ENCODE assay signal across 8 cellular contexts in genomic region chr15:74616020-74616939, GRCh38. TPM values are rescaled to one million over a fixed set of nuclear protein-coding genes. Genes with fewer than 3 reads are reported as not detected.
DNase-seq lines count a peak whose midpoint lies in the region; ATAC-seq and TF ChIP-seq lines count a peak whose summit lies in the region.

No MANE protein-coding gene starts in this region.

- peak; percentile 67 for TF ChIP-seq POLR2A in erythroblast (IDR thresholded peaks at IDR 0.05; ENCODE audit: low read length)

- peak overlapping the region; percentile 88 for H3K4me3 Mint-ChIP-seq in stimulated activated effector memory CD8-positive, alpha-beta T cell treated with anti-CD3 and anti-CD28 coated beads, Interleukin-12 subunit alpha, Interleukin-12 subunit beta, amount 100 ng/mL, for 72 hours

- H3K9me3 Mint-ChIP-seq in stimulated activated effector memory CD8-positive, alpha-beta T cell treated with anti-CD3 and anti-CD28 coated beads, Interleukin-12 subunit alpha, Interleukin-12 subunit beta, amount 100 ng/mL, for 72 hours, result no peaks in the 10 kb centered on the region

- in situ Hi-C loops in G401 (cut with HindIII; ENCODE audit: low sequenced_read_pairs), result no loop called here

- H3K4me1 Mint-ChIP-seq in stimulated activated effector memory CD8-positive, alpha-beta T cell treated with anti-CD3 and anti-CD28 coated beads, Interleukin-12 subunit alpha, Interleukin-12 subunit beta, amount 100 ng/mL, for 72 hours, result peaks cover 72% of the 10 kb centered on the region

- peak; percentile 3 for ATAC-seq in GM19455 (IDR thresholded peaks at IDR 0.05; ENCODE audit: unreplicated experiment)
- no peak for ATAC-seq in stimulated activated effector memory CD8-positive, alpha-beta T cell treated with anti-CD3 and anti-CD28 coated beads, Interleukin-12 subunit alpha, Interleukin-12 subunit beta, amount 100 ng/mL, for 72 hours

- DNase-seq in AG10803 (ENCODE audit: low read depth), result peak; percentile 64
- peak; percentile 13 for DNase-seq in NCI-H345 treated with DMSO at 0.1 percent for 48 hours (lab: John Stamatoyannopoulos, UW; ENCODE audit: unreplicated experiment)
- DNase-seq in activated T-cell treated with anti-CD3 and anti-CD28 coated beads for 48 hours (ENCODE audit: low read depth), result peak; percentile 42
- peak; percentile 90 to 94 for DNase-seq in erythroblast (lab: John Stamatoyannopoulos, UW)
- peak; percentile 78 for DNase-seq in myocyte (ENCODE audit: low read depth)
- peak; percentile 29 to 74 for DNase-seq in stimulated activated effector memory CD8-positive, alpha-beta T cell treated with anti-CD3 and anti-CD28 coated beads, Interleukin-12 subunit alpha, Interleukin-12 subunit beta, amount 100 ng/mL, for 72 hours (ENCODE audit: low spot score in 2 of 2)
- DNase-seq in G401 (ENCODE audit: low spot score), result no peak

- H3K36me3 Mint-ChIP-seq in stimulated activated effector memory CD8-positive, alpha-beta T cell treated with anti-CD3 and anti-CD28 coated beads, Interleukin-12 subunit alpha, Interleukin-12 subunit beta, amount 100 ng/mL, for 72 hours, result peaks cover 58% of the 10 kb centered on the region

- H3K4me3 ChIP-seq in AG10803 (ENCODE audit: low read length), result peak overlapping the region; percentile 98

- no peak for TF ChIP-seq CTCF in AG10803 (conservative IDR thresholded peaks at IDR 0.05; ENCODE audit: low read length)

- peak overlapping the region; percentile 96 for H3K27ac Mint-ChIP-seq in stimulated activated effector memory CD8-positive, alpha-beta T cell treated with anti-CD3 and anti-CD28 coated beads, Interleukin-12 subunit alpha, Interleukin-12 subunit beta, amount 100 ng/mL, for 72 hours

RNA-seq across cellular contexts. Expression of gene CLK3, which starts 0.6 kb away (rescaled TPM):
- total RNA-seq in myocyte, result 74.0 and 76.0 TPM in 2 replicates
- 59.6 TPM for polyA plus RNA-seq in myocyte (2012)
- 18.6 and 32.8 TPM in 2 replicates for total RNA-seq in G401 (2014; rRNA removed; shearing (Covaris generic))
